2 cellular contexts compared by ENCODE assay signal in the genomic region with DNA sequence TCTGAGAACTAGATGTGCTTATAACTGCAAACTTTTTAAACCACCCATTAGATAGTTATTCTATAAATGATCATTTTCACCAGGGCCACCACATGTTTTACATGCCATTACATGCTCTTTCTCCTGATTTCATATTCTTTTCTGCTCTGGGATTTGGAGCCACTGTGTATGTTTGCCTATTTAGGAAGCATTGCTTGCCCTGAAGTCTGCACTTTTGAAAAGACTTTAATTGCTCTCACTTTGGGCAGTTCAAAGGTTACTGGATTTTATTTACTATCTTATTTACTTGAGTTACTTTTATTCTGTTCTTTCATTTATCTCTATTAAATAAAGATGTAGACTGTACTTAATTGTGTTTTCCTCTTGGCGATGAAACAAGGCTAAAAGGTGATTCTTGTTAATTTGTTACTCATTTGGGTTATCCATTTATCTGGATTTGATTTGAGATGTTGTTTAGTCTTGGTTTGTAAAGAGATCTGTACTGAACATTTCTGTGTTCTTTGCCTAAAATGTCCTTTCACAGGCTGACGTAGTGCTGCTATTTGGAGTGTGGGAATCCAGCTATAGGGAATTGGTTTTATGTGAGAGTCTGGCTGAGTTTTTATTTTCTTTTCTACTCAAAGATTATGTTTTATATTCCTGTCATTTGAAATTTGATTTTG.
TF ChIP-seq lines count a peak whose summit lies in the region.

No MANE protein-coding gene starts in this region.

TF ChIP-seq in SK-N-SH, 30 proteins besides CTCF, POLR2A, EP300 and RAD21 (continued from another document):
- TF ChIP-seq JUND (IDR thresholded peaks at IDR 0.05) = no peak
- TF ChIP-seq RFX5 (IDR thresholded peaks at IDR 0.05; ENCODE audit: low read length) = no peak
- TF ChIP-seq ELF1 (IDR thresholded peaks at IDR 0.05) = no peak
- no peak for TF ChIP-seq GABPA (IDR thresholded peaks at IDR 0.05; ENCODE audit: low read depth)
- no peak for TF ChIP-seq FOSL2 (IDR thresholded peaks at IDR 0.05; ENCODE audit: borderline replicate concordance, low read depth)

TF ChIP-seq in SK-N-SH treated with all-trans-retinoic acid at 6 μM for 48 hours, 23 proteins besides CTCF, POLR2A, EP300 and RAD21 (continued from another document):
- TF ChIP-seq PPARA (CRISPR knock-in tag; IDR thresholded peaks at IDR 0.05; ENCODE audit: borderline replicate concordance) (no peak), ZNF70 (CRISPR knock-in tag; IDR thresholded peaks at IDR 0.05) (no peak), CSDC2 (CRISPR knock-in tag; IDR thresholded peaks at IDR 0.05) (no peak), CREB5 (CRISPR knock-in tag; IDR thresholded peaks at IDR 0.05; ENCODE audit: low read depth) (no peak), TOX (CRISPR knock-in tag; IDR thresholded peaks at IDR 0.05; ENCODE audit: borderline replicate concordance) (no peak), ZNF8 (CRISPR knock-in tag; IDR thresholded peaks at IDR 0.05) (no peak), ZFP3 (CRISPR knock-in tag; IDR thresholded peaks at IDR 0.05) (no peak), ISL1 (CRISPR knock-in tag; IDR thresholded peaks at IDR 0.05) (no peak), BACH2 (CRISPR knock-in tag; IDR thresholded peaks at IDR 0.05; ENCODE audit: borderline replicate concordance) (no peak), TCF4 (CRISPR knock-in tag; IDR thresholded peaks at IDR 0.05; ENCODE audit: borderline replicate concordance) (no peak), TSHZ2 (CRISPR knock-in tag; IDR thresholded peaks at IDR 0.05) (no peak), RARB (CRISPR knock-in tag; IDR thresholded peaks at IDR 0.05) (no peak), ESRRG (CRISPR knock-in tag; IDR thresholded peaks at IDR 0.05) (no peak), GLIS3 (CRISPR knock-in tag; IDR thresholded peaks at IDR 0.05) (no peak)
- TF ChIP-seq, protein P1, sequence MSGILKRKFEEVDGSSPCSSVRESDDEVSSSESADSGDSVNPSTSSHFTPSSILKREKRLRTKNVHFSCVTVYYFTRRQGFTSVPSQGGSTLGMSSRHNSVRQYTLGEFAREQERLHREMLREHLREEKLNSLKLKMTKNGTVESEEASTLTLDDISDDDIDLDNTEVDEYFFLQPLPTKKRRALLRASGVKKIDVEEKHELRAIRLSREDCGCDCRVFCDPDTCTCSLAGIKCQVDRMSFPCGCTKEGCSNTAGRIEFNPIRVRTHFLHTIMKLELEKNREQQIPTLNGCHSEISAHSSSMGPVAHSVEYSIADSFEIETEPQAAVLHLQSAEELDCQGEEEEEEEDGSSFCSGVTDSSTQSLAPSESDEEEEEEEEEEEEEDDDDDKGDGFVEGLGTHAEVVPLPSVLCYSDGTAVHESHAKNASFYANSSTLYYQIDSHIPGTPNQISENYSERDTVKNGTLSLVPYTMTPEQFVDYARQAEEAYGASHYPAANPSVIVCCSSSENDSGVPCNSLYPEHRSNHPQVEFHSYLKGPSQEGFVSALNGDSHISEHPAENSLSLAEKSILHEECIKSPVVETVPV (CRISPR knock-in tag; IDR thresholded peaks at IDR 0.05) = no peak
- TF ChIP-seq, protein P2, sequence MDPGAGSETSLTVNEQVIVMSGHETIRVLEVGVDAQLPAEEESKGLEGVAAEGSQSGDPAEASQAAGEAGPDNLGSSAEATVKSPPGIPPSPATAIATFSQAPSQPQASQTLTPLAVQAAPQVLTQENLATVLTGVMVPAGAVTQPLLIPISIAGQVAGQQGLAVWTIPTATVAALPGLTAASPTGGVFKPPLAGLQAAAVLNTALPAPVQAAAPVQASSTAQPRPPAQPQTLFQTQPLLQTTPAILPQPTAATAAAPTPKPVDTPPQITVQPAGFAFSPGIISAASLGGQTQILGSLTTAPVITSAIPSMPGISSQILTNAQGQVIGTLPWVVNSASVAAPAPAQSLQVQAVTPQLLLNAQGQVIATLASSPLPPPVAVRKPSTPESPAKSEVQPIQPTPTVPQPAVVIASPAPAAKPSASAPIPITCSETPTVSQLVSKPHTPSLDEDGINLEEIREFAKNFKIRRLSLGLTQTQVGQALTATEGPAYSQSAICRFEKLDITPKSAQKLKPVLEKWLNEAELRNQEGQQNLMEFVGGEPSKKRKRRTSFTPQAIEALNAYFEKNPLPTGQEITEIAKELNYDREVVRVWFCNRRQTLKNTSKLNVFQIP (CRISPR knock-in tag; IDR thresholded peaks at IDR 0.05; ENCODE audit: borderline replicate concordance, low read depth) = no peak
